ENCODE assay signal across 13 cellular contexts in genomic region chr19:46901701-46902401, GRCh38. TPM values are rescaled to one million over a fixed set of nuclear protein-coding genes. Genes with fewer than 3 reads are reported as not detected.
DNase-seq lines count a peak whose midpoint lies in the region; ATAC-seq and TF ChIP-seq lines count a peak whose summit lies in the region.
"Had no signal": no experiment of that assay in that cellular context is flagged by ENCODE, and none has a peak within 500 bp of the region (broad histone marks: within the 10 kb centered on the region; RNA-seq: fewer than 3 reads in every experiment).

No MANE protein-coding gene starts in this region.

- no peaks in the 10 kb centered on the region for H3K9me3 Mint-ChIP-seq in stimulated activated effector memory CD8-positive, alpha-beta T cell treated with anti-CD3 and anti-CD28 coated beads, Interleukin-12 subunit alpha, Interleukin-12 subunit beta, amount 100 ng/mL, for 72 hours
- H3K9me3 Mint-ChIP-seq: stimulated activated naive CD8-positive, alpha-beta T cell treated with anti-CD3 and anti-CD28 coated beads, Interleukin-15, Interleukin-2, amounts not matched to agents 100 ng/mL and 50 ng/mL, for 24 hours had no signal

- peak; percentile 23 for DNase-seq in DMS 273 (lab: John Stamatoyannopoulos, UW; ENCODE audit: unreplicated experiment)
- no peak for DNase-seq in DMS 273 treated with DMSO at 0.1 percent for 48 hours (lab: John Stamatoyannopoulos, UW)
- DNase-seq in RWPE1 (ENCODE audit: low spot score) = peak; percentile 55
- DNase-seq in hepatocyte (ENCODE audit: low spot score) = no peak
- no peak for DNase-seq in stimulated activated effector memory CD8-positive, alpha-beta T cell treated with anti-CD3 and anti-CD28 coated beads, Interleukin-12 subunit alpha, Interleukin-12 subunit beta, amount 100 ng/mL, for 72 hours (ENCODE audit: low spot score in 2 of 2)
- DNase-seq in omental fat pad (ENCODE audit: low spot score) = no peak
- DNase-seq: 8988T, head of caudate nucleus, NCI-H1105 treated with DMSO at 0.1 percent for 48 hours had no signal

- H3K79me2 ChIP-seq in hepatocyte = peaks cover 97% of the 10 kb centered on the region

- peak overlapping the region; percentile 2 for H3K4me2 ChIP-seq in hepatocyte

- CTCF ChIA-PET in RWPE1 (lab: Yijun Ruan, JAX) = interaction anchor here (0.6 to 0.7 kb wide), 2 partner anchors 12 to 249 kb away, joined by 3 read pairs; no protein-coding TSS in a partner anchor

- no peaks in the 10 kb centered on the region for H3K9me2 ChIP-seq in hepatocyte (replicated peaks; ENCODE audit: insufficient read depth)

- TF ChIP-seq CTCF in RWPE1 (conservative IDR thresholded peaks at IDR 0.05; ENCODE audit: low read depth) (no peak), hepatocyte (IDR thresholded peaks at IDR 0.05; ENCODE audit: poor library complexity) (no peak), omental fat pad (IDR thresholded peaks at IDR 0.05) (no peak)

- no peak overlapping the region for H2AFZ ChIP-seq in hepatocyte

- no peak for ATAC-seq in stimulated activated effector memory CD8-positive, alpha-beta T cell treated with anti-CD3 and anti-CD28 coated beads, Interleukin-12 subunit alpha, Interleukin-12 subunit beta, amount 100 ng/mL, for 72 hours
- ATAC-seq in HG02885 (IDR thresholded peaks at IDR 0.05; ENCODE audit: poor library complexity, unreplicated experiment) (no peak), omental fat pad (ENCODE audit: low FRiP score) (no peak), GM21390 (IDR thresholded peaks at IDR 0.05; ENCODE audit: unreplicated experiment) (no peak)

- H3K36me3 ChIP-seq in hepatocyte (replicated peaks; ENCODE audit: insufficient read depth, low read depth) = no peaks in the 10 kb centered on the region

- peaks cover 58% of the 10 kb centered on the region for H3K4me1 Mint-ChIP-seq in stimulated activated effector memory CD8-positive, alpha-beta T cell treated with anti-CD3 and anti-CD28 coated beads, Interleukin-12 subunit alpha, Interleukin-12 subunit beta, amount 100 ng/mL, for 72 hours

- no peaks in the 10 kb centered on the region for H3K27me3 ChIP-seq in hepatocyte

- no peaks in the 10 kb centered on the region for H3K9me3 ChIP-seq in hepatocyte (ENCODE audit: low read depth)

- H3K4me3 Mint-ChIP-seq in stimulated activated effector memory CD8-positive, alpha-beta T cell treated with anti-CD3 and anti-CD28 coated beads, Interleukin-12 subunit alpha, Interleukin-12 subunit beta, amount 100 ng/mL, for 72 hours = no peak overlapping the region
- H3K4me3 Mint-ChIP-seq: stimulated activated naive CD8-positive, alpha-beta T cell treated with anti-CD3 and anti-CD28 coated beads, Interleukin-15, Interleukin-2, amounts not matched to agents 100 ng/mL and 50 ng/mL, for 24 hours had no signal

- H4K20me1 ChIP-seq in hepatocyte (ENCODE audit: insufficient read depth, poor library complexity, severe bottlenecking) = peaks cover 86% of the 10 kb centered on the region

- H3K27ac ChIP-seq in RWPE1 = peak overlapping the region; percentile 51
- H3K27ac ChIP-seq in hepatocyte = peak overlapping the region; percentile 84
- H3K27ac ChIP-seq: coronary artery had no signal

- H3K27ac Mint-ChIP-seq in stimulated activated effector memory CD8-positive, alpha-beta T cell treated with anti-CD3 and anti-CD28 coated beads, Interleukin-12 subunit alpha, Interleukin-12 subunit beta, amount 100 ng/mL, for 72 hours = peak overlapping the region; percentile 40
- H3K27ac Mint-ChIP-seq: stimulated activated naive CD8-positive, alpha-beta T cell treated with anti-CD3 and anti-CD28 coated beads, Interleukin-15, Interleukin-2, amounts not matched to agents 100 ng/mL and 50 ng/mL, for 24 hours had no signal

- no peak overlapping the region for H3K4me3 ChIP-seq in hepatocyte
- H3K4me3 ChIP-seq: coronary artery had no signal

- POLR2A ChIA-PET in RWPE1 (lab: Yijun Ruan, JAX; ENCODE audit: low non-redundant PET) = interaction anchor here (1.1 kb wide), 1 partner anchor 40 kb away, joined by 6 read pairs; no protein-coding TSS in a partner anchor

- H3K36me3 Mint-ChIP-seq in stimulated activated effector memory CD8-positive, alpha-beta T cell treated with anti-CD3 and anti-CD28 coated beads, Interleukin-12 subunit alpha, Interleukin-12 subunit beta, amount 100 ng/mL, for 72 hours = no peaks in the 10 kb centered on the region

- H3K4me1 ChIP-seq in hepatocyte (ENCODE audit: insufficient read depth) = peaks cover 39% of the 10 kb centered on the region

RNA-seq across cellular contexts. Expression of gene ARHGAP35, which starts 41.1 kb away (rescaled TPM):
- total RNA-seq in hepatocyte = 44.3 and 48.1 TPM in 2 replicates
- polyA plus RNA-seq in hepatocyte = 11.5 and 18.6 TPM in 2 replicates
- 10 to 100 TPM; 30.1 to 45.2 (median 37.2) TPM for total RNA-seq in omental fat pad

RNA-seq across cellular contexts. Expression of gene AP2S1, which starts 51.2 kb away (rescaled TPM):
- 109 and 129 TPM in 2 replicates for total RNA-seq in hepatocyte
- 349 and 392 TPM in 2 replicates for polyA plus RNA-seq in hepatocyte
- total RNA-seq in omental fat pad = 100 to 1,000 TPM in 3 of 4 donors, 10 to 100 TPM in 1; 96.6 to 166 (median 132) TPM

Comparison
In these comparisons a context has a peak if more than half of its experiments do, and no peak if none do; other contexts are left out.
1. DNase-seq: peak in DMS 273 (single experiment) and RWPE1 (single experiment); none in DMS 273 treated with DMSO at 0.1 percent for 48 hours (single experiment), hepatocyte (single experiment), stimulated activated effector memory CD8-positive, alpha-beta T cell treated with anti-CD3 and anti-CD28 coated beads, Interleukin-12 subunit alpha, Interleukin-12 subunit beta, amount 100 ng/mL, for 72 hours (0 of 2) and omental fat pad (single experiment).